9 cellular contexts compared by ENCODE assay signal in the genomic region with DNA sequence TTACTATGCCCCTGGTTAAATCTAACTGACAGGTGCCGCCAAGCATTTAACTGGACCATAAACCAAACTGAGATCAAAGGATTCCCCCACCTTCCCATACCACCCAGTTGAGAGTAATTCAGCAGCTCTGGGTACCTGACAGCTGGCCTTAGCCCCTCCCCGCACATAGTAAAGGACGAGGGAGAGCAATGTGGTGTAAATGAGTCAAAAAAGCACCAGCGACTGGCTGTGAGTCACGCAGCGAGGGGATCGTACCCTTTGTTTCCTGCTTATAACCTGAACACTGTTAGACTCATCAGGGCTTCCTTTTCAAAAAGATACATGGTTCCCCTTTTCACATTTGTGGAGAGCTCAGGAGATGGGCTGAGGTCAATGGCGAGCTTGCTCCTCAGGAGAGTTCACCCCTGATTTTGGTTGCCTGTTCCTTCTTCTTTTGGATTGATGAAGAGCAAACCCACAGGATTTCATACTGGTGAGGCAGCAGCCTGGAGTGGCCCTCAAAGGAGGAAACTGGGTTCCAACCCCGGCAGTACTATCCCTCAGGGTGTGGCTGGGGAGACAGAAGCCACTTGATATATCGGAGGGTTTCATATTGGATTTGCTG.
A peak's percentile ranks its signal among the peaks of the same experiment; 100 is the strongest.
DNase-seq lines count a peak whose midpoint lies in the region; ATAC-seq and TF ChIP-seq lines count a peak whose summit lies in the region.
"Had no signal": no experiment of that assay in that cellular context is flagged by ENCODE, and none has a peak within 500 bp of the region (broad histone marks: within the 10 kb centered on the region; RNA-seq: fewer than 3 reads in every experiment).

No MANE protein-coding gene starts in this region.

- no peak for TF ChIP-seq POLR2A in Peyer's patch (IDR thresholded peaks at IDR 0.05)

- no peaks in the 10 kb centered on the region for H3K36me3 ChIP-seq in Peyer's patch

- intact Hi-C loops in left ventricle myocardium superior (cut with micrococcal nuclease), result no loop called here

- DNase-seq in Peyer's patch (peak in 2 of 3 donors; percentile 67), skeletal muscle cell (ENCODE audit: low read depth) (peak; percentile 17), left ventricle myocardium superior (no peak), NCI-H526 treated with DMSO at 0.1 percent for 48 hours (lab: John Stamatoyannopoulos, UW) (no peak), NCI-H1417 (lab: John Stamatoyannopoulos, UW) (no peak)
- peak; percentile 75 to 82 for DNase-seq in activated naive CD4-positive, alpha-beta T cell treated with anti-CD3 and anti-CD28 coated beads, Interleukin-2, amount 50 U/mL, for 72 hours (ENCODE audit: low spot score in 2 of 2)

- H3K36me3 Mint-ChIP-seq in activated naive CD4-positive, alpha-beta T cell treated with anti-CD3 and anti-CD28 coated beads, Interleukin-2, amount 50 U/mL, for 72 hours, result peaks cover 0 to 27% of the 10 kb centered on the region in 2 donors

- H3K27me3 ChIP-seq in Peyer's patch, result no peaks in the 10 kb centered on the region

- peak overlapping the region; percentile 6 to 90 for H3K27ac Mint-ChIP-seq in activated naive CD4-positive, alpha-beta T cell treated with anti-CD3 and anti-CD28 coated beads, Interleukin-2, amount 50 U/mL, for 72 hours

- ATAC-seq in GM18858 (IDR thresholded peaks at IDR 0.05; ENCODE audit: unreplicated experiment), result peak; percentile 73
- peak; percentile 60 for ATAC-seq in HG02870 (IDR thresholded peaks at IDR 0.05; ENCODE audit: unreplicated experiment)
- ATAC-seq in activated naive CD4-positive, alpha-beta T cell treated with anti-CD3 and anti-CD28 coated beads, Interleukin-2, amount 50 U/mL, for 72 hours, result peak; percentile 92 to 93
- ATAC-seq in left ventricle myocardium superior, result no peak

- no peak for TF ChIP-seq CTCF in Peyer's patch (IDR thresholded peaks at IDR 0.05)

- H3K4me1 ChIP-seq in Peyer's patch, result peaks cover 0 to 16% (median 10%) of the 10 kb centered on the region in 4 donors
- H3K4me1 ChIP-seq: parathyroid adenoma had no signal

- H3K9me3 Mint-ChIP-seq in activated naive CD4-positive, alpha-beta T cell treated with anti-CD3 and anti-CD28 coated beads, Interleukin-2, amount 50 U/mL, for 72 hours, result peaks cover 0 to 6% of the 10 kb centered on the region in 2 donors

- H3K9me3 ChIP-seq in Peyer's patch, result no peaks in the 10 kb centered on the region

- H3K4me3 ChIP-seq in Peyer's patch (no peak overlapping the region), skeletal muscle cell (ENCODE audit: low read depth, low read length) (no peak overlapping the region)

- H3K27ac ChIP-seq in Peyer's patch, result peak overlapping the region in 2 of 4 donors; percentile 17 to 76
- H3K27ac ChIP-seq: parathyroid adenoma had no signal

Comparison
In these comparisons a context has a peak if more than half of its experiments do, and no peak if none do; other contexts are left out.
1. DNase-seq: peak in Peyer's patch (2 of 3), activated naive CD4-positive, alpha-beta T cell treated with anti-CD3 and anti-CD28 coated beads, Interleukin-2, amount 50 U/mL, for 72 hours (2 of 2) and skeletal muscle cell (single experiment); none in left ventricle myocardium superior (single experiment), NCI-H526 treated with DMSO at 0.1 percent for 48 hours (single experiment) and NCI-H1417 (0 of 3).